Comparison of ENCODE assay signal across 10 cellular contexts in the genomic region with DNA sequence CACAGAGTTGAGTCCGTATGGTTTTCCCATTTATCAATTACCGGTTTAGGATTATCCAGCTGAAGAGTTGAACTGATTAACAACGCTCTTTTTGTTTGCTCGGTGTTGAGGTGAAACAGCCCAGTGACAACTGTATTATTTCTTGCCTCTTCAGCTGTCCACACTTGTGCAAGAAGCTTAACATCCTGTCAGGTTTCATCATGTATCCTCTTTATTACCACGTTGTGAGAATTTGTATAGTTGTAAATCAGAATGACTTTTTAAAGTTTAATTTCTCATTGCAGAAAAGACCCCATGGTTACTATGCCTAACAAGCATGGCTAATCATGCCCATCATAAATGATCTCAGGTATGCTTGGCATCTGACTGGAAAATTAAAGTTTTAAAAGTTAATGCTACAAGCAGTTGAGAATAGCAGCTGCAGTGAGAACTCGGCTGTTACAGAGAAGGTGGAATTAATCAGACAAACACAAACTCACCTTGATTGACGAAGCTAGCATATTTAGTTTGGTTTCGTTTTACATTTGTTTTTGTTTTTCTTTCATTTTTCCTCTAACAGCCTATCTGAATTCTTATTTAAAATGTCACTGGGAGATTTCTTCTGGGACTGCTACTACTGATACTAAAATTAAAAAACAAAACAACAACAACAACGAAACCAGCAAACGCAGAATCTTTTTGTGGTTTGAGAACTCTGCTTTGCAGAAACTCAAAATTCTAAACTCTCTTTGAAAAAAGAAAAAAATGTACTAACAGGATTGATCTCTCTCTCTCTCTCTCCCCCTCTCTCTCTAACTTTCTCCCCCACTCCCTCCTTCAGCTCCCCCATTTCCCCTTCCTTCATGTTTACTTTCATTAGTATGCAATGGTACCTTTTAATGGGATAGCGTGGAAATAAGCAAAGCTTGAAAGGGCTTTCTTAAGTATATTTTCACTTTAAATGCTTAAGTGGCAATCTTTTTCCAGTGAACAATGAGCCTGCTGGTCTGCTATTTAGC.
DNase-seq lines count a peak whose midpoint lies in the region; ATAC-seq and TF ChIP-seq lines count a peak whose summit lies in the region.
"Had no signal": no experiment of that assay in that cellular context is flagged by ENCODE, and none has a peak within 500 bp of the region (broad histone marks: within the 10 kb centered on the region; RNA-seq: fewer than 3 reads in every experiment).

No MANE protein-coding gene starts in this region.

- peak; percentile 36 for ATAC-seq in SK-N-SH treated with all-trans-retinoic acid at 6 μM for 48 hours
- no peak for ATAC-seq in thoracic aorta (ENCODE audit: insufficient number of reproducible peaks, low FRiP score, low read depth)
- no peak for ATAC-seq in GM18519 (IDR thresholded peaks at IDR 0.05; ENCODE audit: low FRiP score, unreplicated experiment)
- ATAC-seq: T-cell had no signal

- H3K4me3 ChIP-seq in iPS-20b (ENCODE audit: low read length) (peak overlapping the region; percentile 44), thoracic aorta (peak overlapping the region; percentile 53)

- no peaks in the 10 kb centered on the region for H3K4me1 Mint-ChIP-seq in T-helper 1 cell treated with Interleukin-12 subunit alpha and Interleukin-12 subunit beta and Interleukin-4 antibody, amounts not matched to agents 30 μg/mL and 1 μg/mL, for 36 hours (ENCODE audit: low read depth)
- H3K4me1 Mint-ChIP-seq: T-cell had no signal

- H3K27me3 ChIP-seq in iPS-20b (ENCODE audit: insufficient read depth, low read length) (no peaks in the 10 kb centered on the region), thoracic aorta (replicated peaks; ENCODE audit: insufficient read depth) (no peaks in the 10 kb centered on the region)

- no peaks in the 10 kb centered on the region for H3K36me3 Mint-ChIP-seq in T-helper 1 cell treated with Interleukin-12 subunit alpha and Interleukin-12 subunit beta and Interleukin-4 antibody, amounts not matched to agents 30 μg/mL and 1 μg/mL, for 36 hours (ENCODE audit: low read depth)
- H3K36me3 Mint-ChIP-seq: activated naive CD8-positive, alpha-beta T cell; T-cell had no signal

- peak overlapping the region; percentile 49 for H3K27ac ChIP-seq in iPS-20b (ENCODE audit: low read length)
- no peak overlapping the region for H3K27ac ChIP-seq in thoracic aorta

- H3K27ac Mint-ChIP-seq in T-helper 1 cell treated with Interleukin-12 subunit alpha and Interleukin-12 subunit beta and Interleukin-4 antibody, amounts not matched to agents 30 μg/mL and 1 μg/mL, for 36 hours: no peak overlapping the region
- H3K27ac Mint-ChIP-seq: activated naive CD8-positive, alpha-beta T cell; T-cell had no signal

- H3K9me3 ChIP-seq in iPS-20b (ENCODE audit: insufficient read depth, low read depth, low read length) (no peaks in the 10 kb centered on the region), thoracic aorta (no peaks in the 10 kb centered on the region)

- no peaks in the 10 kb centered on the region for H3K36me3 ChIP-seq in iPS-20b (ENCODE audit: insufficient read depth, low read depth, low read length)
- H3K36me3 ChIP-seq in thoracic aorta: no peaks in the 10 kb centered on the region

- no peak for TF ChIP-seq CTCF in thoracic aorta (IDR thresholded peaks at IDR 0.05)

- DNase-seq in T-helper 1 cell: no peak
- no peak for DNase-seq in thoracic aorta (ENCODE audit: low spot score)
- no peak for DNase-seq in activated effector memory CD4-positive, alpha-beta T cell treated with Interleukin-2 at 50 U/mL for 16 hours
- no peak for DNase-seq in NK-92 (lab: John Stamatoyannopoulos, UW; ENCODE audit: unreplicated experiment)
- DNase-seq: T-cell had no signal

- no peaks in the 10 kb centered on the region for H3K9me3 Mint-ChIP-seq in T-helper 1 cell treated with Interleukin-12 subunit alpha and Interleukin-12 subunit beta and Interleukin-4 antibody, amounts not matched to agents 30 μg/mL and 1 μg/mL, for 36 hours
- H3K9me3 Mint-ChIP-seq: T-cell had no signal

- H3K9ac ChIP-seq in iPS-20b (ENCODE audit: low read depth, low read length): peak overlapping the region; percentile 64; the same call in 1 of the 2 replicates

- H3K4me1 ChIP-seq in iPS-20b (ENCODE audit: insufficient read depth, low read length) (peaks cover 49% of the 10 kb centered on the region), thoracic aorta (ENCODE audit: control insufficient read depth in 1 of 2, low read depth in 2 of 2) (peaks cover 0 to 4% of the 10 kb centered on the region in 2 donors)

- no peaks in the 10 kb centered on the region for H3K27me3 Mint-ChIP-seq in T-helper 1 cell treated with Interleukin-12 subunit alpha and Interleukin-12 subunit beta and Interleukin-4 antibody, amounts not matched to agents 30 μg/mL and 1 μg/mL, for 36 hours (ENCODE audit: low read depth)
- H3K27me3 Mint-ChIP-seq: activated naive CD8-positive, alpha-beta T cell; T-cell had no signal

- H3K4me3 Mint-ChIP-seq in T-helper 1 cell treated with Interleukin-12 subunit alpha and Interleukin-12 subunit beta and Interleukin-4 antibody, amounts not matched to agents 30 μg/mL and 1 μg/mL, for 36 hours: peak overlapping the region; percentile 25
- H3K4me3 Mint-ChIP-seq: activated naive CD8-positive, alpha-beta T cell; T-cell had no signal

TF ChIP-seq in SK-N-SH treated with all-trans-retinoic acid at 6 μM for 48 hours, 23 proteins besides CTCF, POLR2A, EP300 and RAD21:
- peak; percentile 39 for TF ChIP-seq ISL1 (CRISPR knock-in tag; IDR thresholded peaks at IDR 0.05)
- no peak for TF ChIP-seq ZNF70 (CRISPR knock-in tag; IDR thresholded peaks at IDR 0.05)
